In genomic region chr7:74165867-74166593, GRCh38 we compare ENCODE assay signal across 26 cellular contexts.
"Had no signal": no experiment of that assay in that cellular context is flagged by ENCODE, and none has a peak within 500 bp of the region (broad histone marks: within the 10 kb centered on the region; RNA-seq: fewer than 3 reads in every experiment).

No MANE protein-coding gene starts in this region.

- H3K4me1 ChIP-seq: ascending aorta had no signal

- DNase-seq: activated B cell treated with CpG ODN at 0.5 μM for 24 hours; activated CD4-positive, alpha-beta T cell treated with anti-CD3 and anti-CD28 coated beads for 48 hours; activated CD4-positive, alpha-beta T cell treated with anti-CD3 and anti-CD28 coated beads, Interleukin-2, amount 50 U/mL, for 1 hour; activated CD4-positive, alpha-beta T cell treated with anti-CD3 and anti-CD28 coated beads, Interleukin-2, amount 50 U/mL, for 48 hours; activated CD8-positive, alpha-beta memory T cell treated with anti-CD3 and anti-CD28 coated beads for 24 hours; activated CD8-positive, alpha-beta T cell treated with anti-CD3 and anti-CD28 coated beads for 36 hours; activated effector memory CD4-positive, alpha-beta T cell treated with Interleukin-2 at 50 U/mL for 16 hours; activated gamma-delta T cell treated with Interleukin-2 at 50 U/mL for 16 hours; activated naive CD4-positive, alpha-beta T cell treated with anti-CD3 and anti-CD28 coated beads, Interleukin-2, amount 50 U/mL, for 16 hours; activated naive CD4-positive, alpha-beta T cell treated with Interleukin-2 at 50 U/mL for 16 hours; activated T-cell treated with anti-CD3 and anti-CD28 coated beads, Interleukin-2, amount 50 U/mL, for 4 hours; brain microvascular endothelial cell; dorsolateral prefrontal cortex; effector memory CD4-positive, alpha-beta T cell; endodermal cell; foreskin fibroblast; head of caudate nucleus; T-helper 1 cell; T-helper 17 cell; T1000; WERI-Rb-1 had no signal

- H3K4me3 ChIP-seq: ascending aorta, coronary artery, dorsolateral prefrontal cortex had no signal

- H3K27me3 ChIP-seq: ascending aorta, brain microvascular endothelial cell, dorsolateral prefrontal cortex had no signal

- H3K9me3 ChIP-seq: ascending aorta had no signal

- ATAC-seq: activated CD4-positive, CD25-positive, alpha-beta regulatory T cell treated with anti-CD3 and anti-CD28 coated beads, Interleukin-2, amount 50 U/mL, for 24 hours; activated CD8-positive, alpha-beta T cell treated with anti-CD3 and anti-CD28 coated beads for 36 hours; activated T-cell treated with anti-CD3 and anti-CD28 coated beads, Interleukin-2, amount 50 U/mL, for 4 hours; activated T-helper 17 cell treated with anti-CD3 and anti-CD28 coated beads, Interleukin-2, amount 50 U/mL, for 72 hours; esophagus mucosa; T-helper 17 cell had no signal

- H3K36me3 ChIP-seq: ascending aorta, brain microvascular endothelial cell, WERI-Rb-1 had no signal

- H3K27ac ChIP-seq: ascending aorta, brain microvascular endothelial cell, coronary artery, dorsolateral prefrontal cortex, WERI-Rb-1 had no signal
